Comparison of ENCODE assay signal across 1 cellular context in genomic region chr12:91590991-91591987, GRCh38.
TF ChIP-seq lines count a peak whose summit lies in the region.

No MANE protein-coding gene starts in this region.

TF ChIP-seq in K562, 482 proteins besides CTCF, POLR2A, EP300 and RAD21 (continued from another document):
- TF ChIP-seq RNF219 (CRISPR knock-in tag; IDR thresholded peaks at IDR 0.05) (no peak), SREBF2 (CRISPR knock-in tag; IDR thresholded peaks at IDR 0.05) (no peak), DNMT1 (IDR thresholded peaks at IDR 0.05) (no peak)
